Comparison of ENCODE assay signal across 14 cellular contexts in the genomic region with DNA sequence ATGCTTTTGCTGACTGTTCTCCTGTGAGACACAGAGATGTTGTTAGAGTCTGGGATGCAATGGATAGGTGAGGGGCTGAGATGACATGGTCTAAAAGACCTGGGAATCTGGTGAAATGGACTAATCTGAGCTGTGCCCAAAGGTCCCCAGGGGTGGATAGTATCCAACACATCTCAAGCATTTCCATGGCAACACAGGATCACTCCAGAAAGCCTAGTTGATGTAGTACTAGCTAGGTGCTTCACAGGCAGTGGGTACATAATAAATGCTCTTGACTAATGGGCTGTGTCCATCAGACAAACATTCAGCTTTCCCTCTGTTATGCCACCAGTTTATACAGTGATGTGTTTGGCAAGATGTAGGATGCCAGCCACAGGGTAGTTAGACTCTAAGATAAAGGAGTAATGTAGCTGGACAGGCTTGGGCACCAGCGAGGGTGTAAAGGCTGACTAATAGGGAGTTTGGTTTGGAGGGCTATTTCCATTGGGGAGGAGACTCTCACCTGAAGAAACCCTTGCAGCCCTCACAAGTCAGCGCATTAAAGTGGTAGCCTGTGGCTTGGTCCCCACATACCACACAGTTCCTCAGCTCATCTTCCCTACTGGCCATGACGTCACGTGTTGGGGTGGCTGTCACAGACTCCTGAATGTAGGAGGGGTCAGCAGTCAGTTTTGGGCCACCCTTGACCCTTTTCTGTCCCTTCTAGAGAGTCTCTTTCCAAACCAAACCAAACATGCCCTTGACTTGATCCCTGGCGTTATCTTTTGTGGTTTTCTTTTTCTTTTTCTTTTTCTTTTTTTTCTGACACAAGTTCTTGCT. TPM values are rescaled to one million over a fixed set of nuclear protein-coding genes. Genes with fewer than 3 reads are reported as not detected.
"Had no signal": no experiment of that assay in that cellular context is flagged by ENCODE, and none has a peak within 500 bp of the region (broad histone marks: within the 10 kb centered on the region; RNA-seq: fewer than 3 reads in every experiment).

No MANE protein-coding gene starts in this region.

- DNase-seq: activated CD4-positive, alpha-beta T cell treated with anti-CD3 and anti-CD28 coated beads for 36 hours; activated CD8-positive, alpha-beta T cell treated with anti-CD3 and anti-CD28 coated beads for 36 hours; activated effector memory CD4-positive, alpha-beta T cell treated with Interleukin-2 at 50 U/mL for 16 hours; activated T-cell treated with anti-CD3 and anti-CD28 coated beads, Interleukin-2, amount 50 U/mL, for 4 hours; adrenal gland; colonic mucosa; left colon; midbrain; pancreas; stimulated activated CD4-positive, alpha-beta T cell treated with anti-CD3 and anti-CD28 coated beads, Interleukin-1b, Interleukin-23, amount 100 ng/mL, for 48 hours had no signal

- H3K27me3 ChIP-seq: adrenal gland, cardiac muscle cell, colonic mucosa, pancreas had no signal

- H3K36me3 ChIP-seq: adrenal gland, cardiac muscle cell, colonic mucosa, pancreas had no signal

- H3K9me3 ChIP-seq: adrenal gland, colonic mucosa, pancreas had no signal

- H3K4me1 ChIP-seq: adrenal gland, colonic mucosa, pancreas had no signal

- H3K27ac ChIP-seq: adrenal gland, cardiac muscle cell, colonic mucosa, pancreas had no signal

- H3K4me3 ChIP-seq: adrenal gland, cardiac muscle cell, colonic mucosa, pancreas had no signal

- ATAC-seq: activated CD4-positive, alpha-beta T cell treated with anti-CD3 and anti-CD28 coated beads for 36 hours; activated CD8-positive, alpha-beta T cell treated with anti-CD3 and anti-CD28 coated beads for 36 hours; activated T-cell treated with anti-CD3 and anti-CD28 coated beads, Interleukin-2, amount 50 U/mL, for 4 hours; left colon; pancreas had no signal

RNA-seq across cellular contexts. Expression of a gene that starts 1.8 kb away (rescaled TPM):
- total RNA-seq: activated CD4-positive, alpha-beta T cell treated with anti-CD3 and anti-CD28 coated beads for 36 hours; activated CD8-positive, alpha-beta T cell treated with anti-CD3 and anti-CD28 coated beads for 36 hours; colonic mucosa; lung microvascular endothelial cell; myocyte; pancreas; urinary bladder had no signal

RNA-seq across cellular contexts. Expression of a gene that starts 12.7 kb away (rescaled TPM):
- total RNA-seq: activated CD4-positive, alpha-beta T cell treated with anti-CD3 and anti-CD28 coated beads for 36 hours; activated CD8-positive, alpha-beta T cell treated with anti-CD3 and anti-CD28 coated beads for 36 hours; left colon; lung microvascular endothelial cell; myocyte; urinary bladder had no signal

RNA-seq across cellular contexts. Expression of a gene that starts 21.1 kb away (rescaled TPM):
- total RNA-seq: cardiac muscle cell, lung microvascular endothelial cell, myocyte had no signal

RNA-seq across cellular contexts. Expression of a gene that starts 22.4 kb away (rescaled TPM):
- total RNA-seq: activated T-cell treated with anti-CD3 and anti-CD28 coated beads, Interleukin-2, amount 50 U/mL, for 4 hours; lung microvascular endothelial cell; myocyte had no signal
